8 cellular contexts compared by ENCODE assay signal in genomic region chr7:117872565-117873055, GRCh38. TPM values are rescaled to one million over a fixed set of nuclear protein-coding genes. Genes with fewer than 3 reads are reported as not detected.
A peak's percentile ranks its signal among the peaks of the same experiment; 100 is the strongest.
DNase-seq lines count a peak whose midpoint lies in the region; ATAC-seq, FAIRE-seq and TF ChIP-seq lines count a peak whose summit lies in the region.

No MANE protein-coding gene starts in this region.

- H3K4me1 ChIP-seq in A549 (peaks cover 13% of the 10 kb centered on the region), iPS DF 6.9 (ENCODE audit: control insufficient read depth, insufficient read depth, low read length) (no peaks in the 10 kb centered on the region)

- H3K27me3 ChIP-seq in iPS DF 6.9 (ENCODE audit: control insufficient read depth, insufficient read depth, low read length): no peaks in the 10 kb centered on the region

- peak overlapping the region; percentile 56 for H3K4me3 ChIP-seq in A549
- H3K4me3 ChIP-seq in iPS DF 6.9 (ENCODE audit: low read length): peak overlapping the region; percentile 83

- no peak for FAIRE-seq in A549 (lab: Jason Lieb, UNC)

- no peaks in the 10 kb centered on the region for H3K36me3 ChIP-seq in iPS DF 6.9 (ENCODE audit: control insufficient read depth, insufficient read depth, low read length)

- H3K4me2 ChIP-seq in A549: peak overlapping the region; percentile 89

- TF ChIP-seq EP300 in A549 (IDR thresholded peaks at IDR 0.05): no peak

- no peak for TF ChIP-seq POLR2A in A549 (IDR thresholded peaks at IDR 0.05; ENCODE audit: low read length)

- no peak for TF ChIP-seq RAD21 in A549 (conservative IDR thresholded peaks at IDR 0.05 in 1 of 2, IDR thresholded peaks at IDR 0.05 in 1 of 2)

- no peak for TF ChIP-seq CTCF in A549 (IDR thresholded peaks at IDR 0.05)

- peak overlapping the region in 1 of 2 experiments; percentile 69; a peak in 3 of 6 replicates for H3K27ac ChIP-seq in A549
- no peak overlapping the region for H3K27ac ChIP-seq in iPS DF 6.9 (ENCODE audit: low read length)

- H3K9me3 ChIP-seq in A549 (no peaks in the 10 kb centered on the region), iPS DF 6.9 (ENCODE audit: control insufficient read depth, insufficient read depth, low read length) (no peaks in the 10 kb centered on the region)

- 18% methylated on average over 15 of the region's 27 CpGs for WGBS in A549 (ENCODE audit: missing lambda C conversion rate)
- no CpG with 5 or more reads among the region's 27 CpGs for WGBS in iPS DF 6.9 (ENCODE audit: insufficient coverage, insufficient read length)

- CTCF ChIA-PET in A549 (lab: Yijun Ruan, JAX): interaction anchor here (0.5 to 1.1 kb wide), 3 partner anchors 15 to 77 kb away, joined by 3 read pairs; no protein-coding TSS in a partner anchor
- CTCF ChIA-PET in HEK293T (lab: Yijun Ruan, JAX): interaction anchor here (1.0 kb wide), 1 partner anchor 77 kb away, joined by 3 read pairs; no protein-coding TSS in a partner anchor

- DNase-seq in A549 (ENCODE audit: low read depth in 1 of 2, low spot score in 1 of 2): no peak
- DNase-seq in HEK293T (ENCODE audit: extremely low spot score): peak; percentile 20
- peak in 52 of 58 donors; percentile 10 to 79 (median 60) for DNase-seq in anterior cingulate cortex (lab: John Stamatoyannopoulos, UW)
- no peak for DNase-seq in iPS DF 6.9 (ENCODE audit: low read depth, low spot score)
- peak; percentile 86 for DNase-seq in retina
- DNase-seq in NK-92 treated with Interleukin-12 subunit alpha and Interleukin-12 subunit beta, amount 100 ng/mL, for 24 hours (lab: John Stamatoyannopoulos, UW): no peak
- no peak for DNase-seq in stimulated activated CD4-positive, alpha-beta T cell treated with anti-CD3 and anti-CD28 coated beads, Interleukin-15, amount 100 ng/mL, for 24 hours

- ATAC-seq in A549: peak; percentile 72 to 76
- ATAC-seq in HG02588 (IDR thresholded peaks at IDR 0.05; ENCODE audit: unreplicated experiment): no peak

- POLR2A ChIA-PET in A549 (lab: Yijun Ruan, JAX) (no interaction called here), HEK293T (lab: Yijun Ruan, JAX) (no interaction called here)

TF ChIP-seq in A549, 52 proteins besides CTCF, POLR2A, EP300 and RAD21:
- TF ChIP-seq ESRRA (IDR thresholded peaks at IDR 0.05; ENCODE audit: borderline replicate concordance, low read length) (no peak), ZNF302 (CRISPR knock-in tag; IDR thresholded peaks at IDR 0.05) (no peak), EHMT2 (IDR thresholded peaks at IDR 0.05; ENCODE audit: low read depth) (no peak), HEYL (CRISPR knock-in tag; IDR thresholded peaks at IDR 0.05) (no peak), JUN (IDR thresholded peaks at IDR 0.05) (no peak), HOXB13 (CRISPR knock-in tag; IDR thresholded peaks at IDR 0.05; ENCODE audit: low read depth) (no peak), CHD4 (IDR thresholded peaks at IDR 0.05; ENCODE audit: borderline replicate concordance) (no peak), GATA3 (IDR thresholded peaks at IDR 0.05; ENCODE audit: borderline replicate concordance) (no peak), USF2 (IDR thresholded peaks at IDR 0.05) (no peak), FOSB (CRISPR knock-in tag; IDR thresholded peaks at IDR 0.05) (no peak), NR3C1 (IDR thresholded peaks at IDR 0.05) (no peak), CEBPB (IDR thresholded peaks at IDR 0.05) (no peak), MAFK (IDR thresholded peaks at IDR 0.05; ENCODE audit: partially characterized antibody) (no peak), REST (IDR thresholded peaks at IDR 0.05) (no peak)

TF ChIP-seq in HEK293T, 16 proteins besides CTCF, POLR2A, EP300 and RAD21:
- TF ChIP-seq ZNF384 (IDR thresholded peaks at IDR 0.05) (no peak), FOXK2 (IDR thresholded peaks at IDR 0.05) (no peak), SP1 (IDR thresholded peaks at IDR 0.05) (no peak), CTBP1 (IDR thresholded peaks at IDR 0.05; ENCODE audit: borderline replicate concordance) (no peak), LEF1 (IDR thresholded peaks at IDR 0.05; ENCODE audit: borderline replicate concordance) (no peak), NFRKB (IDR thresholded peaks at IDR 0.05) (no peak), ARNT (IDR thresholded peaks at IDR 0.05) (no peak), TARDBP (IDR thresholded peaks at IDR 0.05) (no peak), BHLHE40 (IDR thresholded peaks at IDR 0.05; ENCODE audit: borderline replicate concordance) (no peak), FOXA1 (IDR thresholded peaks at IDR 0.05) (no peak), L3MBTL2 (conservative IDR thresholded peaks at IDR 0.05) (no peak), SUZ12 (IDR thresholded peaks at IDR 0.05) (no peak), HDGF (IDR thresholded peaks at IDR 0.05; ENCODE audit: borderline replicate concordance) (no peak), FOXM1 (IDR thresholded peaks at IDR 0.05; ENCODE audit: borderline replicate concordance) (no peak)
TF ChIP-seq in HEK293T: peak in this region for 0.

RNA-seq across cellular contexts. Expression of gene CTTNBP2, which starts 0.6 kb away (rescaled TPM):
- polyA plus RNA-seq in A549 (2011; rRNA removed) (0.18 and 0.26 TPM in 2 replicates), A549 (2017; fragmentation: RNase III; extraction: RNeasy Plus Mini Kit Qiagen cat#74134 plus additional on column Dnase treatment) (0.21 to 0.33 TPM (median 0.25 TPM) in 3 replicates)
- 0.03 and 0.05 TPM in 2 replicates for polyA plus RNA-seq in A549 (2012; cell fraction: cytosol; rRNA removed)
- polyA plus RNA-seq in A549 (2012; cell fraction: nucleus; rRNA removed): 0.05 and 0.11 TPM in 2 replicates
- 0.21 and 0.88 TPM in 2 replicates for polyA minus RNA-seq in A549 (2011; rRNA and poly(A)+ RNA removed)

Comparison
In these comparisons a context has a peak if more than half of its experiments do, and no peak if none do; other contexts are left out.
1. DNase-seq: peak in HEK293T (single experiment), anterior cingulate cortex (52 of 58) and retina (single experiment); none in A549 (0 of 2), iPS DF 6.9 (single experiment), NK-92 treated with Interleukin-12 subunit alpha and Interleukin-12 subunit beta, amount 100 ng/mL, for 24 hours (single experiment) and stimulated activated CD4-positive, alpha-beta T cell treated with anti-CD3 and anti-CD28 coated beads, Interleukin-15, amount 100 ng/mL, for 24 hours (single experiment).